ENCODE assay signal across 22 cellular contexts in genomic region chr1:203057831-203058673, GRCh38. TPM values are rescaled to one million over a fixed set of nuclear protein-coding genes. Genes with fewer than 3 reads are reported as not detected.
A peak's percentile ranks its signal among the peaks of the same experiment; 100 is the strongest.
DNase-seq lines count a peak whose midpoint lies in the region; ATAC-seq and TF ChIP-seq lines count a peak whose summit lies in the region.
"Had no signal": no experiment of that assay in that cellular context is flagged by ENCODE, and none has a peak within 500 bp of the region (broad histone marks: within the 10 kb centered on the region; RNA-seq: fewer than 3 reads in every experiment).

No MANE protein-coding gene starts in this region.

- H3K27me3 Mint-ChIP-seq in nephron (ENCODE audit: low read depth), result no peaks in the 10 kb centered on the region

- peak overlapping the region; percentile 3 to 4 (median 4) for H3K4me3 Mint-ChIP-seq in nephron
- H3K4me3 Mint-ChIP-seq: activated CD8-positive, alpha-beta T cell treated with anti-CD3 and anti-CD28 coated beads, Interleukin-2, amount 10 ng/mL, durations not matched to agents 7 days and 5 days; brain; CD4-positive, CD25-positive, alpha-beta regulatory T cell; stimulated activated naive B cell treated with anti-CD40 and anti-IgM and Interleukin-4, amounts not matched to agents 10 μg/mL and 1 μg/mL and 100 μg/mL, for 72 hours had no signal

- no peaks in the 10 kb centered on the region for H3K9me3 ChIP-seq in BE2C
- no peaks in the 10 kb centered on the region for H3K9me3 ChIP-seq in adipocyte (ENCODE audit: control insufficient read depth, low read length)
- H3K9me3 ChIP-seq: HAP-1, uterus had no signal

- ATAC-seq in activated CD4-positive, CD25-positive, alpha-beta regulatory T cell treated with anti-CD3 and anti-CD28 coated beads, Interleukin-2, amount 50 U/mL, for 24 hours, result no peak
- no peak for ATAC-seq in GM21576 (IDR thresholded peaks at IDR 0.05; ENCODE audit: unreplicated experiment)
- ATAC-seq: activated CD8-positive, alpha-beta T cell treated with anti-CD3 and anti-CD28 coated beads, Interleukin-2, amount 10 ng/mL, durations not matched to agents 7 days and 5 days; stimulated activated naive B cell treated with anti-CD40 and anti-IgM and Interleukin-4, amounts not matched to agents 10 μg/mL and 1 μg/mL and 100 μg/mL, for 72 hours had no signal

- H3K4me1 Mint-ChIP-seq in nephron, result peaks cover 65% of the 10 kb centered on the region
- H3K4me1 Mint-ChIP-seq: CD4-positive, CD25-positive, alpha-beta regulatory T cell had no signal

- peaks cover 32% of the 10 kb centered on the region for H3K36me3 Mint-ChIP-seq in nephron (ENCODE audit: low read depth)
- H3K36me3 Mint-ChIP-seq: CD4-positive, CD25-positive, alpha-beta regulatory T cell; stimulated activated naive B cell treated with anti-CD40 and anti-IgM and Interleukin-4, amounts not matched to agents 10 μg/mL and 1 μg/mL and 100 μg/mL, for 72 hours had no signal

- H3K9ac ChIP-seq in adipocyte (ENCODE audit: low read length), result no peak overlapping the region

- in situ Hi-C loops in G401 (cut with HindIII; ENCODE audit: low sequenced_read_pairs), result no loop called here

- no peaks in the 10 kb centered on the region for H3K9me3 Mint-ChIP-seq in nephron
- H3K9me3 Mint-ChIP-seq: CD4-positive, CD25-positive, alpha-beta regulatory T cell; stimulated activated naive B cell treated with anti-CD40 and anti-IgM and Interleukin-4, amounts not matched to agents 10 μg/mL and 1 μg/mL and 100 μg/mL, for 72 hours had no signal

- DNase-seq in BE2C (peak; percentile 54), Kasumi-1 (lab: John Stamatoyannopoulos, UW) (peak; percentile 47 to 53), adipocyte (ENCODE audit: low read depth) (peak; percentile 88), G401 (ENCODE audit: low spot score) (no peak), NCI-H128 (lab: John Stamatoyannopoulos, UW; ENCODE audit: unreplicated experiment) (no peak)
- DNase-seq: activated CD8-positive, alpha-beta T cell treated with anti-CD3 and anti-CD28 coated beads, Interleukin-2, amount 10 ng/mL, durations not matched to agents 7 days and 5 days; CD4-positive, CD25-positive, alpha-beta regulatory T cell; effector memory CD4-positive, alpha-beta T cell; islet precursor cell; NCI-H1048; NCI-H446; stimulated activated CD4-positive, alpha-beta T cell treated with anti-CD3 and anti-CD28 coated beads, Interleukin-4, amount 100 ng/mL, for 1 hour; stimulated activated naive B cell treated with anti-CD40 and anti-IgM and Interleukin-4, amounts not matched to agents 10 μg/mL and 1 μg/mL and 100 μg/mL, for 72 hours; uterus had no signal

- TF ChIP-seq CTCF in BE2C (IDR thresholded peaks at IDR 0.05; ENCODE audit: low read depth, low read length) (no peak), nephron (IDR thresholded peaks at IDR 0.05; ENCODE audit: unreplicated experiment in 3 of 3) (no peak)

- H3K27ac Mint-ChIP-seq in nephron, result peak overlapping the region; percentile 75 to 91 (median 90)
- H3K27ac Mint-ChIP-seq: activated CD8-positive, alpha-beta T cell treated with anti-CD3 and anti-CD28 coated beads, Interleukin-2, amount 10 ng/mL, durations not matched to agents 7 days and 5 days; CD4-positive, CD25-positive, alpha-beta regulatory T cell; stimulated activated naive B cell treated with anti-CD40 and anti-IgM and Interleukin-4, amounts not matched to agents 10 μg/mL and 1 μg/mL and 100 μg/mL, for 72 hours had no signal

- H3K36me3 ChIP-seq in BE2C, result no peaks in the 10 kb centered on the region
- H3K36me3 ChIP-seq in adipocyte (ENCODE audit: control insufficient read depth, insufficient read depth, low read length, severe bottlenecking), result no peaks in the 10 kb centered on the region
- H3K36me3 ChIP-seq: HAP-1, uterus had no signal

- H3K4me3 ChIP-seq in BE2C (ENCODE audit: low read depth, low read length), result no peak overlapping the region
- no peak overlapping the region for H3K4me3 ChIP-seq in adipocyte (ENCODE audit: low read length)
- H3K4me3 ChIP-seq: HAP-1, uterus had no signal

- H3K27me3 ChIP-seq in BE2C (no peaks in the 10 kb centered on the region), adipocyte (replicated peaks; ENCODE audit: control insufficient read depth, insufficient read depth, low read length) (peaks cover 12% of the 10 kb centered on the region)
- H3K27me3 ChIP-seq: uterus had no signal

- H3K4me1 ChIP-seq in BE2C, result peaks cover 15% of the 10 kb centered on the region
- H3K4me1 ChIP-seq in adipocyte (ENCODE audit: control insufficient read depth, insufficient read depth, low read length), result peaks cover 3% of the 10 kb centered on the region
- H3K4me1 ChIP-seq: uterus had no signal

RNA-seq across cellular contexts. Expression of gene MYOG, which starts 27.8 kb away (rescaled TPM):
- not detected for polyA plus RNA-seq in BE2C (2012; ENCODE audit: insufficient read depth, insufficient read length, low read depth)
- not detected in 2 replicates for total RNA-seq in G401 (2014; rRNA removed; shearing (Covaris generic))
- total RNA-seq: activated CD8-positive, alpha-beta T cell treated with anti-CD3 and anti-CD28 coated beads, Interleukin-2, amount 10 ng/mL, durations not matched to agents 7 days and 5 days; CD4-positive, CD25-positive, alpha-beta regulatory T cell; HT-29; mononuclear cell; pulmonary artery endothelial cell; uterus had no signal
- polyA plus RNA-seq: CD4-positive, CD25-positive, alpha-beta regulatory T cell had no signal

RNA-seq across cellular contexts. Expression of gene PPFIA4, which starts 31.8 kb away (rescaled TPM):
- polyA plus RNA-seq in BE2C (2012; ENCODE audit: insufficient read depth, insufficient read length, low read depth), result 3.7 TPM
- 2.1 and 3.4 TPM in 2 replicates for total RNA-seq in G401 (2014; rRNA removed; shearing (Covaris generic))
- polyA plus RNA-seq: CD4-positive, CD25-positive, alpha-beta regulatory T cell had no signal

RNA-seq across cellular contexts. Expression of gene TMEM183A, which starts 50.9 kb away (rescaled TPM):
- polyA plus RNA-seq in BE2C (2012; ENCODE audit: insufficient read depth, insufficient read length, low read depth), result 74.4 TPM
- 177 and 200 TPM in 2 replicates for total RNA-seq in G401 (2014; rRNA removed; shearing (Covaris generic))

Comparison
In these comparisons a context has a peak if more than half of its experiments do, and no peak if none do; other contexts are left out.
1. DNase-seq: peak in BE2C (single experiment), Kasumi-1 (2 of 2) and adipocyte (single experiment); none in G401 (single experiment) and NCI-H128 (single experiment).